ENCODE assay signal across 15 cellular contexts in genomic region chr9:38125889-38126288, GRCh38. TPM values are rescaled to one million over a fixed set of nuclear protein-coding genes. Genes with fewer than 3 reads are reported as not detected.
DNase-seq lines count a peak whose midpoint lies in the region; ATAC-seq and TF ChIP-seq lines count a peak whose summit lies in the region.
"Had no signal": no experiment of that assay in that cellular context is flagged by ENCODE, and none has a peak within 500 bp of the region (broad histone marks: within the 10 kb centered on the region; RNA-seq: fewer than 3 reads in every experiment).

No MANE protein-coding gene starts in this region.

- H3K4me3 Mint-ChIP-seq in progenitor cell of endocrine pancreas (ENCODE audit: low read depth) = no peak overlapping the region
- H3K4me3 Mint-ChIP-seq: B cell; CD4-positive, alpha-beta memory T cell; GM23338 had no signal

- peak; percentile 14 for DNase-seq in LoVo (ENCODE audit: low spot score)
- peak; percentile 69 for DNase-seq in RWPE1 (ENCODE audit: low spot score)
- DNase-seq in progenitor cell of endocrine pancreas (ENCODE audit: low spot score, unreplicated experiment) = no peak
- no peak for DNase-seq in NCI-H2081 treated with DMSO at 0.1 percent for 48 hours (lab: John Stamatoyannopoulos, UW)
- DNase-seq in AML-193 (lab: John Stamatoyannopoulos, UW) = no peak
- no peak for DNase-seq in NK-92 treated with Interleukin-12 subunit alpha and Interleukin-12 subunit beta, amount 100 ng/mL, for 24 hours (lab: John Stamatoyannopoulos, UW)
- DNase-seq in putamen (ENCODE audit: low spot score) = no peak
- DNase-seq: Calu3; CD4-positive, alpha-beta memory T cell; NCI-H1436 treated with DMSO at 0.1 percent for 48 hours had no signal

- H3K27me3 Mint-ChIP-seq in progenitor cell of endocrine pancreas = peaks cover 14% of the 10 kb centered on the region

- no peak for TF ChIP-seq CTCF in RWPE1 (conservative IDR thresholded peaks at IDR 0.05; ENCODE audit: low read depth)
- no peak for TF ChIP-seq CTCF in progenitor cell of endocrine pancreas (IDR thresholded peaks at IDR 0.05; ENCODE audit: unreplicated experiment)

- POLR2A ChIA-PET in RWPE1 (lab: Yijun Ruan, JAX; ENCODE audit: low non-redundant PET) = no interaction called here

- peaks cover 7% of the 10 kb centered on the region for H3K4me1 Mint-ChIP-seq in progenitor cell of endocrine pancreas (ENCODE audit: low read depth)
- H3K4me1 Mint-ChIP-seq: B cell; CD4-positive, alpha-beta memory T cell; GM23338 had no signal

- peak overlapping the region; percentile 8 for H3K27ac Mint-ChIP-seq in progenitor cell of endocrine pancreas
- H3K27ac Mint-ChIP-seq: B cell, GM23338 had no signal

- CTCF ChIA-PET in RWPE1 (lab: Yijun Ruan, JAX) = interaction anchor here (0.5 to 0.7 kb wide), 3 partner anchors 9 to 331 kb away, joined by 3 to 4 read pairs (median 3); no protein-coding TSS in a partner anchor

- no peaks in the 10 kb centered on the region for H3K36me3 Mint-ChIP-seq in progenitor cell of endocrine pancreas (ENCODE audit: insufficient read depth)
- H3K36me3 Mint-ChIP-seq: CD4-positive, alpha-beta memory T cell had no signal

- no peak overlapping the region; the same call in 1 of the 2 replicates for H3K27ac ChIP-seq in RWPE1

- H3K9me3 Mint-ChIP-seq in progenitor cell of endocrine pancreas (ENCODE audit: low read depth) = no peaks in the 10 kb centered on the region
- H3K9me3 Mint-ChIP-seq: GM23338 had no signal

- peak; percentile 92 for ATAC-seq in esophagus mucosa
- ATAC-seq: GM23338, HCT116, Right ventricle myocardium inferior had no signal

RNA-seq across cellular contexts. Expression of gene SHB, which starts 56.9 kb away (rescaled TPM):
- total RNA-seq in esophagus mucosa (34.0 TPM), progenitor cell of endocrine pancreas (22.5 and 23.9 TPM in 2 replicates)

Comparison
In these comparisons a context has a peak if more than half of its experiments do, and no peak if none do; other contexts are left out.
1. DNase-seq: peak in LoVo (single experiment) and RWPE1 (single experiment); none in progenitor cell of endocrine pancreas (single experiment), NCI-H2081 treated with DMSO at 0.1 percent for 48 hours (single experiment), AML-193 (0 of 2), NK-92 treated with Interleukin-12 subunit alpha and Interleukin-12 subunit beta, amount 100 ng/mL, for 24 hours (single experiment) and putamen (single experiment).